ENCODE assay signal across 9 cellular contexts in genomic region chr10:96758423-96758822, GRCh38. TPM values are rescaled to one million over a fixed set of nuclear protein-coding genes. Genes with fewer than 3 reads are reported as not detected.
DNase-seq lines count a peak whose midpoint lies in the region; ATAC-seq and TF ChIP-seq lines count a peak whose summit lies in the region.
"Had no signal": no experiment of that assay in that cellular context is flagged by ENCODE, and none has a peak within 500 bp of the region (broad histone marks: within the 10 kb centered on the region; RNA-seq: fewer than 3 reads in every experiment).

No MANE protein-coding gene starts in this region.

- H3K27me3 ChIP-seq in Loucy (ENCODE audit: insufficient read depth, low read length, poor library complexity, severe bottlenecking), result no peaks in the 10 kb centered on the region
- no peaks in the 10 kb centered on the region for H3K27me3 ChIP-seq in left lung
- H3K27me3 ChIP-seq in psoas muscle (ENCODE audit: insufficient read depth in 3 of 3, low read length in 2 of 3), result no peaks in the 10 kb centered on the region

- no peaks in the 10 kb centered on the region for H3K79me2 ChIP-seq in Loucy (ENCODE audit: insufficient read depth, low read length)

- H3K9me2 ChIP-seq in Loucy (replicated peaks; ENCODE audit: low read depth, low read length), result no peaks in the 10 kb centered on the region

- peak; percentile 88 for ATAC-seq in GM18520 (IDR thresholded peaks at IDR 0.05; ENCODE audit: unreplicated experiment)
- peak; percentile 94 for ATAC-seq in GM21786 (IDR thresholded peaks at IDR 0.05; ENCODE audit: unreplicated experiment)
- ATAC-seq in left lung, result peak; percentile 37
- no peak for ATAC-seq in GM19035 (IDR thresholded peaks at IDR 0.05; ENCODE audit: unreplicated experiment)
- ATAC-seq in psoas muscle, result no peak

- intact Hi-C loops in left lung (cut with DNase I) (loop anchor here in 1 of 2 donors (10.0 kb wide), 1 partner anchor 114 kb away; no protein-coding TSS in a partner anchor), psoas muscle (cut with DNase I) (no loop called here)

- H3K4me1 ChIP-seq in Loucy (ENCODE audit: insufficient read depth, low read length, poor library complexity, severe bottlenecking), result peaks cover 5% of the 10 kb centered on the region
- peaks cover 0 to 5% of the 10 kb centered on the region in 2 donors for H3K4me1 ChIP-seq in left lung
- H3K4me1 ChIP-seq in psoas muscle, result no peaks in the 10 kb centered on the region

- WGBS in psoas muscle, 3 donors, result 6 to 17% (median 6%) methylated on average over 1 of the region's 1 CpG

- H3K9me3 ChIP-seq in Loucy (ENCODE audit: insufficient read depth, low read depth, low read length), result no peaks in the 10 kb centered on the region
- H3K9me3 ChIP-seq in left lung, result no peaks in the 10 kb centered on the region
- no peaks in the 10 kb centered on the region for H3K9me3 ChIP-seq in psoas muscle

- no peaks in the 10 kb centered on the region for H3K36me3 ChIP-seq in Loucy (ENCODE audit: insufficient read depth, low read length)
- H3K36me3 ChIP-seq in left lung, result no peaks in the 10 kb centered on the region
- H3K36me3 ChIP-seq in psoas muscle (ENCODE audit: insufficient read depth in 1 of 2, low read depth in 1 of 2), result no peaks in the 10 kb centered on the region

- H3K4me2 ChIP-seq in Loucy (ENCODE audit: low read depth, low read length, poor library complexity, severe bottlenecking), result peak overlapping the region; percentile 40

- H3K27ac ChIP-seq in left lung (no peak overlapping the region), psoas muscle (no peak overlapping the region)

- H3F3A ChIP-seq in Loucy (ENCODE audit: low read depth), result no peaks in the 10 kb centered on the region

- H4K20me1 ChIP-seq in Loucy (ENCODE audit: insufficient read depth, low read length, poor library complexity, severe bottlenecking), result no peaks in the 10 kb centered on the region

- no peak overlapping the region for H2AFZ ChIP-seq in Loucy (ENCODE audit: low read length)

- TF ChIP-seq CTCF in Loucy (conservative IDR thresholded peaks at IDR 0.05; ENCODE audit: low read length), result no peak
- no peak for TF ChIP-seq CTCF in left lung (IDR thresholded peaks at IDR 0.05)
- no peak for TF ChIP-seq CTCF in psoas muscle (IDR thresholded peaks at IDR 0.05)

- DNase-seq in left lung (no peak), COR-L47 (lab: John Stamatoyannopoulos, UW) (no peak), psoas muscle (no peak), DMS 273 (lab: John Stamatoyannopoulos, UW; ENCODE audit: unreplicated experiment) (no peak)

- no peak overlapping the region for H3K9ac ChIP-seq in Loucy (ENCODE audit: low read depth, low read length, poor library complexity, severe bottlenecking)

- no peak overlapping the region for H3K4me3 ChIP-seq in Loucy (ENCODE audit: low read length, poor library complexity, severe bottlenecking)
- no peak overlapping the region for H3K4me3 ChIP-seq in left lung
- H3K4me3 ChIP-seq in psoas muscle, result no peak overlapping the region

RNA-seq across cellular contexts. Expression of gene PIK3AP1, which starts 38.1 kb away (rescaled TPM):
- total RNA-seq in left lung, result 10 to 100 TPM; 19.2 to 91.3 TPM
- 1 to 10 TPM; 1.4 to 3.5 (median 2.6) TPM for total RNA-seq in psoas muscle
- polyA plus RNA-seq in psoas muscle, result 1 to 10 TPM in 1 of 3 donors, under 1 TPM in 2; 0.17 to 8.6 (median 0.43) TPM
- total RNA-seq: lung microvascular endothelial cell had no signal

Comparison
In these comparisons a context has a peak if more than half of its experiments do, and no peak if none do; other contexts are left out.
1. ATAC-seq: peak in GM18520 (single experiment), GM21786 (single experiment) and left lung (single experiment); none in GM19035 (single experiment) and psoas muscle (0 of 4).
2. RNA of gene PIK3AP1, which starts 38.1 kb away (total RNA-seq): 19.2 to 91.3 TPM in left lung; 1.4 to 3.5 TPM in psoas muscle; every median in the first group is over 4 times any median in the second.